Comparison of ENCODE assay signal across 26 cellular contexts in genomic region chr5:88248743-88249540, GRCh38. TPM values are rescaled to one million over a fixed set of nuclear protein-coding genes. Genes with fewer than 3 reads are reported as not detected.
DNase-seq lines count a peak whose midpoint lies in the region; ATAC-seq, FAIRE-seq and TF ChIP-seq lines count a peak whose summit lies in the region.
"Had no signal": no experiment of that assay in that cellular context is flagged by ENCODE, and none has a peak within 500 bp of the region (broad histone marks: within the 10 kb centered on the region; RNA-seq: fewer than 3 reads in every experiment).

No MANE protein-coding gene starts in this region.

- FAIRE-seq in HepG2 (lab: Jason Lieb, UNC): no peak
- FAIRE-seq: pancreas, RCC 7860, small intestine had no signal

- intact Hi-C loops in adrenal gland (cut with DNase I) (no loop called here), HepG2 (cut with micrococcal nuclease; ENCODE audit: unreplicated experiment) (no loop called here), right lobe of liver (cut with DNase I) (no loop called here)

- no peak for TF ChIP-seq POLR2A in adrenal gland (IDR thresholded peaks at IDR 0.05)
- TF ChIP-seq POLR2A in HepG2 (IDR thresholded peaks at IDR 0.05; ENCODE audit: insufficient read depth in 1 of 2, low read depth in 2 of 2, low read length in 2 of 2): no peak
- TF ChIP-seq POLR2A in right lobe of liver (IDR thresholded peaks at IDR 0.05): no peak

- peak overlapping the region; percentile 90 for H3K27ac Mint-ChIP-seq in activated naive CD8-positive, alpha-beta T cell treated with anti-CD3 and anti-CD28 coated beads, Interleukin-2, amount 50 U/mL, for 24 hours
- peak overlapping the region; percentile 73 for H3K27ac Mint-ChIP-seq in stimulated activated memory B cell treated with anti-CD40 and anti-IgM and Interleukin-4, amounts not matched to agents 10 μg/mL and 1 μg/mL and 100 μg/mL, for 72 hours
- H3K27ac Mint-ChIP-seq: CD4-positive, alpha-beta T cell had no signal

- H3K27me3 Mint-ChIP-seq in activated T-cell treated with anti-CD3 and anti-CD28 coated beads, Interleukin-2, amount 50 U/mL, for 4 hours (ENCODE audit: low read depth): no peaks in the 10 kb centered on the region
- no peaks in the 10 kb centered on the region for H3K27me3 Mint-ChIP-seq in activated naive CD8-positive, alpha-beta T cell treated with anti-CD3 and anti-CD28 coated beads, Interleukin-2, amount 50 U/mL, for 24 hours
- H3K27me3 Mint-ChIP-seq in stimulated activated memory B cell treated with anti-CD40 and anti-IgM and Interleukin-4, amounts not matched to agents 10 μg/mL and 1 μg/mL and 100 μg/mL, for 72 hours: no peaks in the 10 kb centered on the region
- H3K27me3 Mint-ChIP-seq: CD4-positive, alpha-beta T cell had no signal

- in situ Hi-C loops in HepG2 (cut with HindIII; ENCODE audit: extremely low pct_ligation_motif_present, low pct_unique_long_range_greater_than_20kb): no loop called here

- H3K4me1 ChIP-seq in adrenal gland (replicated peaks in 1 of 2) (no peaks in the 10 kb centered on the region), HepG2 (ENCODE audit: insufficient read depth, low read length) (peaks cover 52% of the 10 kb centered on the region), right lobe of liver (peaks cover 0 to 32% (median 4%) of the 10 kb centered on the region in 4 donors)
- H3K4me1 ChIP-seq: tibial artery had no signal

- DNase-seq in activated T-cell treated with anti-CD3 and anti-CD28 coated beads, Interleukin-2, amount 50 U/mL, for 4 hours: no peak
- DNase-seq in activated T-cell treated with anti-CD3 and anti-CD28 coated beads for 4 hours: no peak
- DNase-seq in M059J (ENCODE audit: low read depth): peak; percentile 8
- no peak for DNase-seq in activated naive CD8-positive, alpha-beta T cell treated with anti-CD3 and anti-CD28 coated beads, Interleukin-2, amount 50 U/mL, for 24 hours
- no peak for DNase-seq in adrenal gland
- no peak for DNase-seq in HepG2 (ENCODE audit: low spot score)
- DNase-seq in right lobe of liver: no peak
- DNase-seq: activated CD4-positive, alpha-beta T cell treated with anti-CD3 and anti-CD28 coated beads for 4 hours; activated effector memory CD4-positive, alpha-beta T cell treated with Interleukin-2 at 50 U/mL for 16 hours; caudate nucleus; CD4-positive, alpha-beta T cell; effector CD8-positive, alpha-beta T cell; MV-4-11; NCI-H1436 treated with DMSO at 0.1 percent for 48 hours; NCI-H2081 treated with DMSO at 0.1 percent for 48 hours; NCI-H226; NCI-H69; pancreas; SHP77 treated with DMSO at 0.1 percent for 48 hours; small intestine; tibial artery had no signal

- H3K27me3 ChIP-seq in adrenal gland (no peaks in the 10 kb centered on the region), HepG2 (ENCODE audit: control insufficient read depth in 1 of 2, insufficient read depth in 2 of 2, low read length in 2 of 2) (no peaks in the 10 kb centered on the region), right lobe of liver (no peaks in the 10 kb centered on the region)
- H3K27me3 ChIP-seq: pancreas, tibial artery had no signal

- H3K4me3 Mint-ChIP-seq in activated T-cell treated with anti-CD3 and anti-CD28 coated beads, Interleukin-2, amount 50 U/mL, for 4 hours: no peak overlapping the region
- H3K4me3 Mint-ChIP-seq in activated naive CD8-positive, alpha-beta T cell treated with anti-CD3 and anti-CD28 coated beads, Interleukin-2, amount 50 U/mL, for 24 hours: peak overlapping the region; percentile 43
- H3K4me3 Mint-ChIP-seq in stimulated activated memory B cell treated with anti-CD40 and anti-IgM and Interleukin-4, amounts not matched to agents 10 μg/mL and 1 μg/mL and 100 μg/mL, for 72 hours: no peak overlapping the region
- H3K4me3 Mint-ChIP-seq: CD4-positive, alpha-beta T cell had no signal

- peaks cover 24% of the 10 kb centered on the region for H3K36me3 Mint-ChIP-seq in activated T-cell treated with anti-CD3 and anti-CD28 coated beads, Interleukin-2, amount 50 U/mL, for 4 hours (ENCODE audit: insufficient read depth)
- peaks cover 61% of the 10 kb centered on the region for H3K36me3 Mint-ChIP-seq in activated naive CD8-positive, alpha-beta T cell treated with anti-CD3 and anti-CD28 coated beads, Interleukin-2, amount 50 U/mL, for 24 hours (ENCODE audit: low read depth)
- peaks cover 41% of the 10 kb centered on the region for H3K36me3 Mint-ChIP-seq in stimulated activated memory B cell treated with anti-CD40 and anti-IgM and Interleukin-4, amounts not matched to agents 10 μg/mL and 1 μg/mL and 100 μg/mL, for 72 hours

- H3K9me3 ChIP-seq in adrenal gland (replicated peaks in 1 of 3) (no peaks in the 10 kb centered on the region), HepG2 (ENCODE audit: low read length) (no peaks in the 10 kb centered on the region), right lobe of liver (no peaks in the 10 kb centered on the region)
- H3K9me3 ChIP-seq: HAP-1, pancreas, tibial artery had no signal

- no peak overlapping the region for H2AFZ ChIP-seq in HepG2 (ENCODE audit: low read length)

- CTCF ChIA-PET in HepG2 (lab: Yijun Ruan, JAX; ENCODE audit: low intra/inter-chr PET ratio, low total read pairs): no interaction called here

- peaks cover 87% of the 10 kb centered on the region for H3K79me2 ChIP-seq in HepG2 (ENCODE audit: insufficient read depth, low read length)

- POLR2A ChIA-PET in HepG2 (lab: Yijun Ruan, JAX): no interaction called here

- TF ChIP-seq RAD21 in HepG2 (CRISPR knock-in tag; IDR thresholded peaks at IDR 0.05): no peak

- ATAC-seq in activated T-cell treated with anti-CD3 and anti-CD28 coated beads, Interleukin-2, amount 50 U/mL, for 4 hours: peak; percentile 23 to 31
- ATAC-seq in activated naive CD8-positive, alpha-beta T cell treated with anti-CD3 and anti-CD28 coated beads, Interleukin-2, amount 50 U/mL, for 24 hours: peak; percentile 55
- ATAC-seq in stimulated activated memory B cell treated with anti-CD40 and anti-IgM and Interleukin-4, amounts not matched to agents 10 μg/mL and 1 μg/mL and 100 μg/mL, for 72 hours: peak; percentile 58
- ATAC-seq in HepG2: no peak
- no peak for ATAC-seq in right lobe of liver
- ATAC-seq: pancreas had no signal

- H3K27ac ChIP-seq in adrenal gland: no peak overlapping the region
- H3K27ac ChIP-seq in HepG2 (ENCODE audit: extremely low read length, insufficient read depth, low read length): no peak overlapping the region
- no peak overlapping the region for H3K27ac ChIP-seq in right lobe of liver
- H3K27ac ChIP-seq: coronary artery, HL-60, pancreas, tibial artery had no signal

- H3K36me3 ChIP-seq in adrenal gland (replicated peaks in 1 of 2) (no peaks in the 10 kb centered on the region), HepG2 (replicated peaks in 1 of 2; ENCODE audit: control insufficient read depth in 1 of 2, insufficient read depth in 2 of 2, low read length in 2 of 2) (no peaks in the 10 kb centered on the region; a peak in 1 of 5 replicates), right lobe of liver (no peaks in the 10 kb centered on the region)
- H3K36me3 ChIP-seq: HAP-1, pancreas, tibial artery had no signal

- no peaks in the 10 kb centered on the region for H4K20me1 ChIP-seq in HepG2 (ENCODE audit: insufficient read depth, low read length)

- H3K4me3 ChIP-seq in adrenal gland (no peak overlapping the region), HepG2 (replicated peaks in 1 of 3; ENCODE audit: insufficient read depth in 1 of 3, low read depth in 2 of 3, low read length in 3 of 3) (no peak overlapping the region), right lobe of liver (no peak overlapping the region)
- H3K4me3 ChIP-seq: coronary artery, HAP-1, pancreas, tibial artery had no signal

- no TSS peak for BruUV-seq in HepG2 (replicated peaks; lab: Mats Ljungman, UMichigan)

- H3K4me2 ChIP-seq in HepG2 (ENCODE audit: low read depth, low read length): no peak overlapping the region

- 93 to 96% (median 94%) methylated on average over 2 of the region's 2 CpGs for WGBS in adrenal gland, 4 donors
- 99% methylated on average over 2 of the region's 2 CpGs for WGBS in HepG2 (ENCODE audit: low lambda C conversion rate)
- 98% methylated on average over 2 of the region's 2 CpGs for WGBS in right lobe of liver (ENCODE audit: insufficient coverage, low coverage, low lambda C conversion rate, missing lambda C conversion rate)

- H3K9me3 Mint-ChIP-seq in activated T-cell treated with anti-CD3 and anti-CD28 coated beads, Interleukin-2, amount 50 U/mL, for 4 hours: no peaks in the 10 kb centered on the region
- peaks cover 3% of the 10 kb centered on the region for H3K9me3 Mint-ChIP-seq in activated naive CD8-positive, alpha-beta T cell treated with anti-CD3 and anti-CD28 coated beads, Interleukin-2, amount 50 U/mL, for 24 hours
- no peaks in the 10 kb centered on the region for H3K9me3 Mint-ChIP-seq in stimulated activated memory B cell treated with anti-CD40 and anti-IgM and Interleukin-4, amounts not matched to agents 10 μg/mL and 1 μg/mL and 100 μg/mL, for 72 hours
- H3K9me3 Mint-ChIP-seq: CD4-positive, alpha-beta T cell had no signal

- H3K9ac ChIP-seq in HepG2 (ENCODE audit: insufficient read depth, low read depth, low read length): no peak overlapping the region

- TF ChIP-seq CTCF in adrenal gland (IDR thresholded peaks at IDR 0.05) (no peak), HepG2 (CRISPR knock-in tag; IDR thresholded peaks at IDR 0.05) (no peak), right lobe of liver (IDR thresholded peaks at IDR 0.05) (no peak)

- peaks cover 70% of the 10 kb centered on the region for H3K4me1 Mint-ChIP-seq in activated T-cell treated with anti-CD3 and anti-CD28 coated beads, Interleukin-2, amount 50 U/mL, for 4 hours (ENCODE audit: low read depth)
- peaks cover 83% of the 10 kb centered on the region for H3K4me1 Mint-ChIP-seq in activated naive CD8-positive, alpha-beta T cell treated with anti-CD3 and anti-CD28 coated beads, Interleukin-2, amount 50 U/mL, for 24 hours
- H3K4me1 Mint-ChIP-seq in stimulated activated memory B cell treated with anti-CD40 and anti-IgM and Interleukin-4, amounts not matched to agents 10 μg/mL and 1 μg/mL and 100 μg/mL, for 72 hours: peaks cover 63% of the 10 kb centered on the region

- TF ChIP-seq EP300 in HepG2 (IDR thresholded peaks at IDR 0.05; ENCODE audit: low read depth in 2 of 2, low read length in 2 of 2): no peak
- no peak for TF ChIP-seq EP300 in HepG2 (CRISPR knock-in tag; IDR thresholded peaks at IDR 0.05; ENCODE audit: borderline replicate concordance)

RNA-seq across cellular contexts. Expression of gene TMEM161B, which starts 19.7 kb away (rescaled TPM):
- 10 to 100 TPM; 20.2 to 24.5 (median 22.8) TPM for total RNA-seq in activated T-cell treated with anti-CD3 and anti-CD28 coated beads, Interleukin-2, amount 50 U/mL, for 4 hours
- total RNA-seq in M059J (2014; rRNA removed; shearing (Covaris generic)): 15.7 and 21.1 TPM in 2 replicates
- 10 to 100 TPM in 6 of 8 donors, 1 to 10 TPM in 2; 5.6 to 19.3 (median 14.5) TPM for total RNA-seq in adrenal gland
- 10 to 100 TPM in 1 of 3 donors, 1 to 10 TPM in 2; 3.8 to 15.7 (median 4.5) TPM for polyA plus RNA-seq in adrenal gland
- 8.0 and 15.0 TPM in 2 replicates for total RNA-seq in HepG2 (2016; rRNA removed; fragmentation: Illumina TruSeq; extraction: Trizol)
- 9.7 and 9.9 TPM in 2 replicates for total RNA-seq in HepG2 (2016; cell fraction: cytosol; rRNA removed; fragmentation: Illumina TruSeq; extraction: Trizol; ENCODE audit: low read depth)
- total RNA-seq in HepG2 (2016; cell fraction: insoluble cytoplasmic fraction; rRNA removed; fragmentation: Illumina TruSeq; extraction: Trizol): 8.7 and 15.8 TPM in 2 replicates
- 6.7 and 8.5 TPM in 2 replicates for total RNA-seq in HepG2 (2016; cell fraction: membrane; rRNA removed; fragmentation: Illumina TruSeq; extraction: Trizol)
- 49.2 and 49.6 TPM in 2 replicates for total RNA-seq in HepG2 (2016; cell fraction: nucleus; rRNA removed; fragmentation: Illumina TruSeq; extraction: Trizol)
- polyA plus RNA-seq in HepG2 (2011; rRNA removed): 17.7 and 22.1 TPM in 2 replicates
- 5.8 and 9.4 TPM in 2 replicates for polyA plus RNA-seq in HepG2 (2011; cell fraction: cytosol; rRNA removed)
- polyA plus RNA-seq in HepG2 (2011; cell fraction: nucleus; rRNA removed): 19.8 and 25.6 TPM in 2 replicates
- polyA plus RNA-seq in HepG2 (2012): 13.4 and 14.6 TPM in 2 replicates
- 1.2 and 1.4 TPM in 2 replicates for polyA plus RNA-seq in HepG2 (2016; cell fraction: cytosol; fragmentation: Illumina TruSeq; extraction: Trizol; ENCODE audit: low read depth)
- polyA plus RNA-seq in HepG2 (2016; cell fraction: insoluble cytoplasmic fraction; fragmentation: Illumina TruSeq; extraction: Trizol; ENCODE audit: low read depth): 6.3 and 6.6 TPM in 2 replicates
- 2.5 and 3.1 TPM in 2 replicates for polyA plus RNA-seq in HepG2 (2016; cell fraction: membrane; fragmentation: Illumina TruSeq; extraction: Trizol; ENCODE audit: low read depth)
- polyA plus RNA-seq in HepG2 (2016; cell fraction: nucleus; fragmentation: Illumina TruSeq; extraction: Trizol; ENCODE audit: insufficient read depth, low read depth): 38.8 and 40.8 TPM in 2 replicates
- 26.3 and 35.5 TPM in 2 replicates for polyA minus RNA-seq in HepG2 (2011; rRNA and poly(A)+ RNA removed; ENCODE audit: low replicate concordance)
- 10.4 and 10.7 TPM in 2 replicates for polyA minus RNA-seq in HepG2 (2011; cell fraction: cytosol; rRNA and poly(A)+ RNA removed)
- polyA minus RNA-seq in HepG2 (2011; cell fraction: nucleus; rRNA and poly(A)+ RNA removed): 140 and 151 TPM in 2 replicates
- total RNA-seq in right lobe of liver: 1 to 10 TPM; 7.2 to 9.9 (median 8.2) TPM

Comparison
In these comparisons a context has a peak if more than half of its experiments do, and no peak if none do; other contexts are left out.
1. ATAC-seq: peak in activated T-cell treated with anti-CD3 and anti-CD28 coated beads, Interleukin-2, amount 50 U/mL, for 4 hours (2 of 2), activated naive CD8-positive, alpha-beta T cell treated with anti-CD3 and anti-CD28 coated beads, Interleukin-2, amount 50 U/mL, for 24 hours (single experiment) and stimulated activated memory B cell treated with anti-CD40 and anti-IgM and Interleukin-4, amounts not matched to agents 10 μg/mL and 1 μg/mL and 100 μg/mL, for 72 hours (single experiment); none in HepG2 (single experiment) and right lobe of liver (0 of 4).